18 cellular contexts compared by ENCODE assay signal in genomic region chr14:72434856-72435255, GRCh38.
"Had no signal": no experiment of that assay in that cellular context is flagged by ENCODE, and none has a peak within 500 bp of the region (broad histone marks: within the 10 kb centered on the region; RNA-seq: fewer than 3 reads in every experiment).

No MANE protein-coding gene starts in this region.

- DNase-seq: activated CD4-positive, CD25-positive, alpha-beta regulatory T cell treated with anti-CD3 and anti-CD28 coated beads, Interleukin-2, amount 50 U/mL, for 72 hours; activated effector memory CD4-positive, alpha-beta T cell treated with anti-CD3 and anti-CD28 coated beads, Interleukin-2, amount 50 U/mL, for 16 hours; activated naive CD4-positive, alpha-beta T cell treated with anti-CD3 and anti-CD28 coated beads, Interleukin-2, amount 50 U/mL, for 16 hours; activated T-cell treated with anti-CD3 and anti-CD28 coated beads, Interleukin-2, amount 50 U/mL, for 72 hours; cerebellar nuclear complex; effector CD4-positive, alpha-beta T cell; heart left ventricle; left lung; mammary epithelial cell; stimulated activated CD4-positive, alpha-beta T cell treated with anti-CD3 and anti-CD28 coated beads, Interleukin-2, amount 100 ng/mL, for 24 hours; stimulated activated naive CD8-positive, alpha-beta T cell treated with anti-CD3 and anti-CD28 coated beads, Interleukin-15, Interleukin-2, amounts not matched to agents 100 U/mL and 50 U/mL, for 24 hours; SW 1271; T-helper 9 cell had no signal

- H3K4me1 ChIP-seq: esophagus muscularis mucosa, gastroesophageal sphincter, left lung, tibial nerve, vagina had no signal

- H3K4me3 Mint-ChIP-seq: activated T-cell treated with anti-CD3 and anti-CD28 coated beads, Interleukin-2, amount 50 U/mL, for 72 hours had no signal

- ATAC-seq: activated T-cell treated with anti-CD3 and anti-CD28 coated beads, Interleukin-2, amount 50 U/mL, for 72 hours; gastroesophageal sphincter; heart left ventricle; left lung; stimulated activated naive CD8-positive, alpha-beta T cell treated with anti-CD3 and anti-CD28 coated beads, Interleukin-15, Interleukin-2, amounts not matched to agents 100 U/mL and 50 U/mL, for 24 hours had no signal

- H3K27ac Mint-ChIP-seq: activated T-cell treated with anti-CD3 and anti-CD28 coated beads, Interleukin-2, amount 50 U/mL, for 72 hours; progenitor cell of endocrine pancreas had no signal

- H3K27me3 ChIP-seq: gastroesophageal sphincter, heart left ventricle, left lung, tibial nerve, vagina had no signal

- H3K4me3 ChIP-seq: esophagus muscularis mucosa, gastroesophageal sphincter, heart left ventricle, left lung, tibial nerve, vagina had no signal

- H3K9me3 ChIP-seq: esophagus muscularis mucosa, gastroesophageal sphincter, heart left ventricle, left lung, tibial nerve, vagina had no signal

- H3K27ac ChIP-seq: esophagus muscularis mucosa, gastroesophageal sphincter, heart left ventricle, left lung, tibial nerve, vagina had no signal

- H3K36me3 ChIP-seq: esophagus muscularis mucosa, gastroesophageal sphincter, heart left ventricle, left lung, tibial nerve, vagina had no signal
